10 cellular contexts compared by ENCODE assay signal in genomic region chr20:2692886-2693285, GRCh38. TPM values are rescaled to one million over a fixed set of nuclear protein-coding genes. Genes with fewer than 3 reads are reported as not detected.
A peak's percentile ranks its signal among the peaks of the same experiment; 100 is the strongest.
DNase-seq lines count a peak whose midpoint lies in the region; ATAC-seq and TF ChIP-seq lines count a peak whose summit lies in the region.
"Had no signal": no experiment of that assay in that cellular context is flagged by ENCODE, and none has a peak within 500 bp of the region (broad histone marks: within the 10 kb centered on the region; RNA-seq: fewer than 3 reads in every experiment).

No MANE protein-coding gene starts in this region.

- intact Hi-C loops in breast epithelium (cut with DNase I; ENCODE audit: low total_unique reads) = no loop called here
- intact Hi-C loops in MCF 10A (cut with micrococcal nuclease) = no loop called here
- intact Hi-C loops in left ventricle myocardium superior (cut with micrococcal nuclease) = no loop called here

- POLR2A ChIA-PET in MCF 10A (lab: Yijun Ruan, JAX) = no interaction called here

- H3K27me3 Mint-ChIP-seq in MCF 10A (ENCODE audit: insufficient read depth, unreplicated experiment) = peaks cover 72% of the 10 kb centered on the region

- H3K36me3 Mint-ChIP-seq in MCF 10A (ENCODE audit: insufficient read depth, unreplicated experiment) = no peaks in the 10 kb centered on the region

- DNase-seq in breast epithelium (ENCODE audit: low spot score in 2 of 2) (no peak), MCF 10A (ENCODE audit: unreplicated experiment) (no peak), RWPE2 (ENCODE audit: low spot score) (no peak), left ventricle myocardium superior (peak; percentile 40), upper lobe of left lung (peak in 1 of 2 donors; percentile 87), globus pallidus (ENCODE audit: low spot score) (no peak), NCI-H187 (lab: John Stamatoyannopoulos, UW) (no peak)
- no peak for DNase-seq in NK-92 treated with Interleukin-12 subunit alpha and Interleukin-12 subunit beta, amount 100 ng/mL, for 24 hours (lab: John Stamatoyannopoulos, UW)
- DNase-seq: gastrocnemius medialis had no signal

- CTCF ChIA-PET in MCF 10A (lab: Yijun Ruan, JAX) = no interaction called here

- no peak for TF ChIP-seq CTCF in breast epithelium (IDR thresholded peaks at IDR 0.05)
- TF ChIP-seq CTCF in MCF 10A (IDR thresholded peaks at IDR 0.05; ENCODE audit: unreplicated experiment) = no peak
- TF ChIP-seq CTCF in RWPE2 (IDR thresholded peaks at IDR 0.05; ENCODE audit: poor library complexity, severe bottlenecking) = no peak
- TF ChIP-seq CTCF in upper lobe of left lung (IDR thresholded peaks at IDR 0.05) = no peak

- no peak for TF ChIP-seq EP300 in upper lobe of left lung (IDR thresholded peaks at IDR 0.05)

- no peaks in the 10 kb centered on the region for H3K9me3 Mint-ChIP-seq in MCF 10A (ENCODE audit: unreplicated experiment)

- no peak overlapping the region for H3K4me3 Mint-ChIP-seq in MCF 10A (ENCODE audit: unreplicated experiment)

- BruUV-seq in MCF 10A (replicated peaks; lab: Mats Ljungman, UMichigan) = no TSS peak

- TF ChIP-seq POLR2A in breast epithelium (IDR thresholded peaks at IDR 0.05) = no peak
- TF ChIP-seq POLR2A in upper lobe of left lung (IDR thresholded peaks at IDR 0.05) = no peak

- no peaks in the 10 kb centered on the region for H3K9me3 ChIP-seq in breast epithelium
- H3K9me3 ChIP-seq in RWPE2 (ENCODE audit: severe bottlenecking) = no peaks in the 10 kb centered on the region
- H3K9me3 ChIP-seq in upper lobe of left lung = no peaks in the 10 kb centered on the region
- H3K9me3 ChIP-seq: gastrocnemius medialis, SK-N-SH had no signal

- peak overlapping the region; percentile 38 to 68 (median 66) for H3K4me3 ChIP-seq in breast epithelium
- peak overlapping the region; percentile 40 for H3K4me3 ChIP-seq in RWPE2 (ENCODE audit: severe bottlenecking)
- H3K4me3 ChIP-seq in upper lobe of left lung = peak overlapping the region in 3 of 4 donors; percentile 53 to 64 (median 63)

- no peak overlapping the region for H3K27ac Mint-ChIP-seq in MCF 10A (ENCODE audit: low read depth, unreplicated experiment)

- H3K4me1 ChIP-seq in breast epithelium = no peaks in the 10 kb centered on the region
- no peaks in the 10 kb centered on the region for H3K4me1 ChIP-seq in RWPE2 (ENCODE audit: insufficient read depth, poor library complexity, severe bottlenecking)
- peaks cover 9 to 26% (median 16%) of the 10 kb centered on the region in 4 donors for H3K4me1 ChIP-seq in upper lobe of left lung
- H3K4me1 ChIP-seq: gastrocnemius medialis had no signal

- ATAC-seq in RWPE2 (ENCODE audit: low read depth) = no peak
- no peak for ATAC-seq in left ventricle myocardium superior
- no peak for ATAC-seq in upper lobe of left lung (ENCODE audit: low FRiP score in 2 of 2)

- H3K27me3 ChIP-seq in breast epithelium = no peaks in the 10 kb centered on the region
- H3K27me3 ChIP-seq in RWPE2 (ENCODE audit: insufficient read depth, poor library complexity, severe bottlenecking) = peaks cover 22% of the 10 kb centered on the region
- peaks cover 0 to 14% (median 4%) of the 10 kb centered on the region in 4 donors for H3K27me3 ChIP-seq in upper lobe of left lung

- WGBS in upper lobe of left lung, 2 donors = 0% methylated on average over 3 of the region's 64 CpGs; no CpG with 5 or more reads in 1 of the 2 donors

- peaks cover 8% of the 10 kb centered on the region for H3K4me1 Mint-ChIP-seq in MCF 10A (ENCODE audit: insufficient read depth, unreplicated experiment)

- H3K27ac ChIP-seq in breast epithelium (peak overlapping the region in 1 of 2 donors; percentile 92), RWPE2 (ENCODE audit: poor library complexity, severe bottlenecking) (no peak overlapping the region), upper lobe of left lung (peak overlapping the region in 2 of 4 donors; percentile 69 to 84)

- no peaks in the 10 kb centered on the region for H3K36me3 ChIP-seq in breast epithelium
- no peaks in the 10 kb centered on the region for H3K36me3 ChIP-seq in RWPE2 (ENCODE audit: low read depth)
- no peaks in the 10 kb centered on the region for H3K36me3 ChIP-seq in upper lobe of left lung
- H3K36me3 ChIP-seq: gastrocnemius medialis had no signal

RNA-seq across cellular contexts. Expression of gene EBF4, which starts 0.3 kb away (rescaled TPM):
- 10 to 100 TPM in 2 of 3 donors, 1 to 10 TPM in 1; 1.6 to 22.0 (median 22.0) TPM for total RNA-seq in breast epithelium
- total RNA-seq in MCF 10A (2022) = not detected in 2 replicates
- 3.7 TPM for total RNA-seq in left ventricle myocardium superior
- total RNA-seq in upper lobe of left lung = 10 to 100 TPM in 5 of 6 donors, 1 to 10 TPM in 1; 7.8 to 23.7 (median 12.9) TPM

RNA-seq across cellular contexts. Expression of gene IDH3B, which starts 28.9 kb away (rescaled TPM):
- 100 to 1,000 TPM; 114 to 119 (median 115) TPM for total RNA-seq in breast epithelium
- total RNA-seq in MCF 10A (2022) = 80.5 and 102 TPM in 2 replicates
- 247 TPM for total RNA-seq in left ventricle myocardium superior
- 100 to 1,000 TPM in 1 of 6 donors, 10 to 100 TPM in 5; 64.7 to 108 (median 75.0) TPM for total RNA-seq in upper lobe of left lung

RNA-seq across cellular contexts. Expression of gene NOP56, which starts 40.5 kb away (rescaled TPM):
- total RNA-seq in breast epithelium = 100 to 1,000 TPM in 1 of 3 donors, 10 to 100 TPM in 2; 77.1 to 137 (median 94.8) TPM
- 228 and 340 TPM in 2 replicates for total RNA-seq in MCF 10A (2022)
- 54.2 TPM for total RNA-seq in left ventricle myocardium superior
- total RNA-seq in upper lobe of left lung = 100 to 1,000 TPM in 3 of 6 donors, 10 to 100 TPM in 3; 64.8 to 162 (median 93.6) TPM
